Comparison of ENCODE assay signal across 25 cellular contexts in the genomic region with DNA sequence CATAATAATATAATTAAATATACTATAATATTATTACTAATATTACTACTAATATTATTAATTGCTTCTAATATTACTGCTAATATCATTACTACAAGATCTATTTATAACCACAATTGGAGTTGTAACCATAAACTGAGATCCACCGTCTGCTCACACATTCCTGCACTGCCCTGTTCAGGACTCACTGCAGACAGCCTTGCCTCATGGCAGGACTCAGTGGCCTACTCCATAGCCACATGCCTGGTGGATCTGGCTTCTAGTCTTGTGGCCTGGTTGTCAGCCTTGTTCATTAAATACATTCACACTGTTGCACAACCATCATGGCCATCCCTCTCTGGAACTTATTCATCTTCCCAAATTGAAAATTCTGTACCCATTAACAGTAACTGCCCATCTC. TPM values are rescaled to one million over a fixed set of nuclear protein-coding genes. Genes with fewer than 3 reads are reported as not detected.
"Had no signal": no experiment of that assay in that cellular context is flagged by ENCODE, and none has a peak within 500 bp of the region (broad histone marks: within the 10 kb centered on the region; RNA-seq: fewer than 3 reads in every experiment).

No MANE protein-coding gene starts in this region.

- H3K27me3 Mint-ChIP-seq: activated CD4-positive, alpha-beta T cell treated with anti-CD3 and anti-CD28 coated beads for 36 hours; activated T-cell treated with anti-CD3 and anti-CD28 coated beads, Interleukin-2, amount 50 U/mL, for 24 hours; activated T-helper 17 cell treated with anti-CD3 and anti-CD28 coated beads, Interleukin-2, amount 50 U/mL, for 72 hours; naive thymus-derived CD8-positive, alpha-beta T cell; stimulated activated naive CD8-positive, alpha-beta T cell treated with anti-CD3 and anti-CD28 coated beads, Interleukin-15, Interleukin-2, amounts not matched to agents 100 ng/mL and 50 ng/mL, for 24 hours had no signal

- DNase-seq: activated B cell treated with CpG ODN at 0.5 μM for 24 hours; activated CD4-positive, alpha-beta T cell treated with anti-CD3 and anti-CD28 coated beads for 36 hours; activated CD4-positive, alpha-beta T cell treated with anti-CD3 and anti-CD28 coated beads, Interleukin-2, amount 50 U/mL, for 4 hours; activated CD8-positive, alpha-beta memory T cell treated with anti-CD3 and anti-CD28 coated beads for 24 hours; activated CD8-positive, alpha-beta memory T cell treated with anti-CD3 and anti-CD28 coated beads, Interleukin-2, amount 50 U/mL, for 4 hours; activated T-cell treated with anti-CD3 and anti-CD28 coated beads, Interleukin-2, amount 50 U/mL, for 24 hours; aorta; effector memory CD4-positive, alpha-beta T cell; foreskin melanocyte; glutamatergic neuron; immature natural killer cell; naive thymus-derived CD8-positive, alpha-beta T cell; ovary; right cardiac atrium; stimulated activated CD4-positive, alpha-beta T cell treated with anti-CD3 and anti-CD28 coated beads, Interleukin-12 subunit alpha, Interleukin-12 subunit beta, amount 100 ng/mL, for 4 hours; stimulated activated CD4-positive, alpha-beta T cell treated with anti-CD3 and anti-CD28 coated beads, Interleukin-4, amount 100 ng/mL, for 4 hours; T-helper 9 cell; tibial artery had no signal

- H3K4me1 ChIP-seq: prostate gland, tibial artery had no signal

- H3K36me3 Mint-ChIP-seq: activated naive CD4-positive, alpha-beta T cell treated with anti-CD3 and anti-CD28 coated beads, Interleukin-2, amount 50 U/mL, for 72 hours; brain; immature natural killer cell; naive thymus-derived CD8-positive, alpha-beta T cell had no signal

- H3K4me1 Mint-ChIP-seq: activated B cell treated with CpG ODN at 0.5 μM for 24 hours; activated CD4-positive, alpha-beta T cell treated with anti-CD3 and anti-CD28 coated beads for 36 hours; activated T-helper 17 cell treated with anti-CD3 and anti-CD28 coated beads, Interleukin-2, amount 50 U/mL, for 72 hours; immature natural killer cell had no signal

- H3K4me3 Mint-ChIP-seq: activated B cell treated with CpG ODN at 0.5 μM for 24 hours; activated CD4-positive, alpha-beta T cell treated with anti-CD3 and anti-CD28 coated beads for 36 hours; activated T-cell treated with anti-CD3 and anti-CD28 coated beads, Interleukin-2, amount 50 U/mL, for 24 hours; activated T-helper 17 cell treated with anti-CD3 and anti-CD28 coated beads, Interleukin-2, amount 50 U/mL, for 72 hours; brain; immature natural killer cell; naive thymus-derived CD8-positive, alpha-beta T cell; stimulated activated naive CD8-positive, alpha-beta T cell treated with anti-CD3 and anti-CD28 coated beads, Interleukin-15, Interleukin-2, amounts not matched to agents 100 ng/mL and 50 ng/mL, for 24 hours had no signal

- H3K4me3 ChIP-seq: hepatocyte, ovary, prostate gland, tibial artery had no signal

- H3K36me3 ChIP-seq: ovary, prostate gland had no signal

- H3K9me3 Mint-ChIP-seq: activated B cell treated with CpG ODN at 0.5 μM for 24 hours; activated naive CD4-positive, alpha-beta T cell treated with anti-CD3 and anti-CD28 coated beads, Interleukin-2, amount 50 U/mL, for 72 hours; activated T-cell treated with anti-CD3 and anti-CD28 coated beads, Interleukin-2, amount 50 U/mL, for 24 hours; activated T-helper 17 cell treated with anti-CD3 and anti-CD28 coated beads, Interleukin-2, amount 50 U/mL, for 72 hours; brain; immature natural killer cell; naive thymus-derived CD8-positive, alpha-beta T cell; stimulated activated naive CD8-positive, alpha-beta T cell treated with anti-CD3 and anti-CD28 coated beads, Interleukin-15, Interleukin-2, amounts not matched to agents 100 ng/mL and 50 ng/mL, for 24 hours had no signal

- H3K9me3 ChIP-seq: ovary, prostate gland, tibial artery had no signal

- H3K27me3 ChIP-seq: hepatocyte, ovary, tibial artery had no signal

- H3K27ac Mint-ChIP-seq: activated B cell treated with CpG ODN at 0.5 μM for 24 hours; activated CD4-positive, alpha-beta T cell treated with anti-CD3 and anti-CD28 coated beads for 36 hours; activated naive CD4-positive, alpha-beta T cell treated with anti-CD3 and anti-CD28 coated beads, Interleukin-2, amount 50 U/mL, for 72 hours; activated T-cell treated with anti-CD3 and anti-CD28 coated beads, Interleukin-2, amount 50 U/mL, for 24 hours; activated T-helper 17 cell treated with anti-CD3 and anti-CD28 coated beads, Interleukin-2, amount 50 U/mL, for 72 hours; brain; immature natural killer cell; naive thymus-derived CD8-positive, alpha-beta T cell; stimulated activated naive CD8-positive, alpha-beta T cell treated with anti-CD3 and anti-CD28 coated beads, Interleukin-15, Interleukin-2, amounts not matched to agents 100 ng/mL and 50 ng/mL, for 24 hours had no signal

- H3K27ac ChIP-seq: hepatocyte, ovary, prostate gland, tibial artery had no signal

RNA-seq across cellular contexts. Expression of gene SRL, which starts 48.0 kb away (rescaled TPM):
- total RNA-seq: activated B cell treated with CpG ODN at 0.5 μM for 24 hours; activated CD4-positive, alpha-beta T cell treated with anti-CD3 and anti-CD28 coated beads for 36 hours; activated naive CD4-positive, alpha-beta T cell treated with anti-CD3 and anti-CD28 coated beads, Interleukin-2, amount 50 U/mL, for 72 hours; activated T-helper 17 cell treated with anti-CD3 and anti-CD28 coated beads, Interleukin-2, amount 50 U/mL, for 72 hours; kidney epithelial cell; naive thymus-derived CD8-positive, alpha-beta T cell had no signal
